8 cellular contexts compared by ENCODE assay signal in the genomic region with DNA sequence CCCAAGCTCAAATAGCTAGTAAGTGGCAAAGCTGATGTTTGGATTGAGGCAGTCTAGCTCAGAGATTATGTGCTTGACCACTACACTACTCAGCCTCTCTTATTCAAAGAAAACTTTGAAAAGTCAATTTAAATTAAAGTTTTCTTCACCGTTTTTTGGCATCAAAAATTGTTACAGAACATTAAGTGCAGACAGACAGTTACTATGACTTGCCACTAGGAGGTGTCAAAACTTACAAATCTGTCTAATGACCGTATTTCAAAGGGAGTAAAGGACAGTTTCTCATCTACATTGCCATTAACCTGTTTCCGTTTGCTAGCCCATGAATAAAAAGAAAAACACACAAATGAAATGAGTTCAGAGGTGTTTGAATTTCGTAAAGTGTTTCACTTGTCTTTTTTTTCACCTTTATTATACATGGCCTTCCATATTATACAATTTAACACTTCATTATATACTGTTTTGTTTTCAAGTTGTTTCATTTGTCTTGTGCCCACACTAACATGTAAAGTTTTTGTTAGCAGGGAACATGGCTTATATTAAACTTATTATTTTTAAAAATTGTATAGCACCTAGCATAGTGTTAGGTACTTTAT. TPM values are rescaled to one million over a fixed set of nuclear protein-coding genes. Genes with fewer than 3 reads are reported as not detected.
A peak's percentile ranks its signal among the peaks of the same experiment; 100 is the strongest.
DNase-seq lines count a peak whose midpoint lies in the region; ATAC-seq and TF ChIP-seq lines count a peak whose summit lies in the region.

No MANE protein-coding gene starts in this region.

- no peak overlapping the region for H3K4me3 ChIP-seq in astrocyte of the spinal cord (ENCODE audit: low read depth, low read length)
- no peak overlapping the region for H3K4me3 ChIP-seq in upper lobe of right lung

- no peaks in the 10 kb centered on the region for H3K27me3 ChIP-seq in upper lobe of right lung

- H3K36me3 ChIP-seq in upper lobe of right lung = no peaks in the 10 kb centered on the region

- no peaks in the 10 kb centered on the region for H3K9me3 ChIP-seq in upper lobe of right lung

- ATAC-seq in HG02943 (IDR thresholded peaks at IDR 0.05; ENCODE audit: low read depth, unreplicated experiment) = peak; percentile 63
- peak; percentile 83 for ATAC-seq in upper lobe of right lung
- ATAC-seq in HG03432 (IDR thresholded peaks at IDR 0.05; ENCODE audit: unreplicated experiment) = no peak

- no peaks in the 10 kb centered on the region for H3K4me1 ChIP-seq in upper lobe of right lung

- in situ Hi-C loops in ACHN (cut with HindIII; ENCODE audit: low pct_ligation_motif_present, low pct_unique_long_range_greater_than_20kb, low sequenced_read_pairs) = no loop called here
- in situ Hi-C loops in astrocyte of the spinal cord (cut with HindIII; ENCODE audit: low sequenced_read_pairs) = no loop called here

- TF ChIP-seq CTCF in astrocyte of the spinal cord (IDR thresholded peaks at IDR 0.05; ENCODE audit: low read depth, low read length) (peak; percentile 71), upper lobe of right lung (IDR thresholded peaks at IDR 0.05) (peak; percentile 77)

- peak; percentile 51 for DNase-seq in ACHN
- DNase-seq in GM03348 (ENCODE audit: low spot score) = peak; percentile 69
- peak; percentile 27 to 81 for DNase-seq in NCI-H446 (lab: John Stamatoyannopoulos, UW)
- DNase-seq in astrocyte of the spinal cord (ENCODE audit: low read depth, low spot score) = peak; percentile 44
- peak; percentile 54 for DNase-seq in kidney tubule cell (ENCODE audit: low spot score)
- DNase-seq in upper lobe of right lung = no peak

- no peak overlapping the region for H3K27ac ChIP-seq in upper lobe of right lung

- intact Hi-C loops in upper lobe of right lung (cut with DNase I) = no loop called here

RNA-seq across cellular contexts. Expression of gene MTF2, which starts 57.4 kb away (rescaled TPM):
- 26.3 TPM for total RNA-seq in upper lobe of right lung
